ENCODE assay signal across 8 cellular contexts in the genomic region with DNA sequence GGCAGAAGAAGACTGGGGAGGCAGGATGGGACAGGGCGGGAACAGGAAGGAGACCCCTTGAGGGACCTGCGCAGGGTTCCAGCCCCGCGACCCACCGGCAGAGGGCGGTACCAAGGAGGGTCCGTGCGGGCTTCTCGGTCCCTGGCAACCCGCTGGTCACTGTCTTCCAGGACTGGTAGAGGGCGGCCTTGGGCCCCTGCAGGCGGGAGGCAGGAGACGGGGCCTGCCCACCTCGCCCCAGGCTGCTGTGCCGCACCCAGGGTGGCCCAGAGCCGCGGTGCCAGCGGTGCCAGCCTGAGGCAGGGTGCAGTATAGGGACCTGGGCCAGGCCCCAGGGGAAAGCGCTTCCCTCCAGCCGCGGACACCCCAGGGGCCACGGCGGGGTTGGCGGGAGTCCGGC. TPM values are rescaled to one million over a fixed set of nuclear protein-coding genes. Genes with fewer than 3 reads are reported as not detected.
DNase-seq lines count a peak whose midpoint lies in the region; ATAC-seq and TF ChIP-seq lines count a peak whose summit lies in the region.

No MANE protein-coding gene starts in this region.

- peak overlapping the region; percentile 90 for H4K8ac ChIP-seq in neuronal stem cell (ENCODE audit: low read depth, low read length)

- H3K14ac ChIP-seq in neuronal stem cell (ENCODE audit: low read length) = no peak overlapping the region

- no peaks in the 10 kb centered on the region for H3K9me3 Mint-ChIP-seq in GM23338

- H2AFZ ChIP-seq in GM23338 (peak overlapping the region; percentile 97), fibroblast of lung (ENCODE audit: low read length) (no peak overlapping the region), neuronal stem cell (ENCODE audit: low read length) (peak overlapping the region; percentile 24)

- no peak overlapping the region for H3K4me3 Mint-ChIP-seq in GM23338

- H3K18ac ChIP-seq in neuronal stem cell (ENCODE audit: low read length) = peak overlapping the region; percentile 84

- H3K23ac ChIP-seq in neuronal stem cell (ENCODE audit: low read depth, low read length, poor library complexity) = no peak overlapping the region

- H3K4ac ChIP-seq in neuronal stem cell (ENCODE audit: low read length) = no peak overlapping the region

- no peak overlapping the region for H4K91ac ChIP-seq in neuronal stem cell (ENCODE audit: low read depth, low read length, poor library complexity)

- H2AK5ac ChIP-seq in neuronal stem cell (ENCODE audit: low read depth, low read length) = no peak overlapping the region

- H3K4me1 Mint-ChIP-seq in GM23338 = peaks cover 2% of the 10 kb centered on the region; the same call in 1 of the 3 replicates

- no peaks in the 10 kb centered on the region for H3F3A ChIP-seq in GM23338 (replicated peaks; ENCODE audit: low read depth)

- DNase-seq in GM23338 (ENCODE audit: low spot score) = peak; percentile 87
- peak; percentile 39 for DNase-seq in activated T-cell treated with anti-CD3 and anti-CD28 coated beads for 4 hours
- peak; percentile 18 to 31 for DNase-seq in fibroblast of lung (ENCODE audit: low read depth in 2 of 2)
- DNase-seq in neuronal stem cell (ENCODE audit: low spot score) = peak; percentile 17
- peak; percentile 70 for DNase-seq in stomach
- DNase-seq in NCI-H1048 (lab: John Stamatoyannopoulos, UW) = no peak
- no peak for DNase-seq in NCI-H748 treated with DMSO at 0.1 percent for 48 hours (lab: John Stamatoyannopoulos, UW)
- no peak for DNase-seq in DMS153 treated with DMSO at 0.1 percent for 48 hours (lab: John Stamatoyannopoulos, UW; ENCODE audit: unreplicated experiment)

- H3K27me3 Mint-ChIP-seq in GM23338 (ENCODE audit: insufficient read depth, low read depth, poor library complexity) = no peaks in the 10 kb centered on the region

- TF ChIP-seq CTCF in GM23338 (conservative IDR thresholded peaks at IDR 0.05; ENCODE audit: low read depth in 2 of 2) (peak; percentile 69 to 88), fibroblast of lung (conservative IDR thresholded peaks at IDR 0.05 in 1 of 2, IDR thresholded peaks at IDR 0.05 in 1 of 2; ENCODE audit: low read depth in 1 of 2, low read length in 2 of 2) (peak; percentile 41 to 70), stomach (IDR thresholded peaks at IDR 0.05) (peak in 5 of 7 experiments; percentile 39 to 64 (median 59))

- 0 out of 2 replicates have a peak, but pooled peaks cover 3% of the 10 kb centered on the region for H3K4me1 ChIP-seq in GM23338 (ENCODE audit: insufficient read depth)
- H3K4me1 ChIP-seq in fibroblast of lung (ENCODE audit: control insufficient read depth, extremely low read depth, insufficient read depth, low read length) = no peaks in the 10 kb centered on the region
- H3K4me1 ChIP-seq in neuronal stem cell (ENCODE audit: control insufficient read depth in 2 of 2, insufficient read depth in 1 of 2, low read depth in 1 of 2, low read length in 2 of 2) = no peaks in the 10 kb centered on the region
- peaks cover 7 to 11% (median 10%) of the 10 kb centered on the region in 4 donors for H3K4me1 ChIP-seq in stomach

- no peak overlapping the region for H3K9ac ChIP-seq in fibroblast of lung (ENCODE audit: insufficient read depth, low read length)
- H3K9ac ChIP-seq in neuronal stem cell (ENCODE audit: low read depth, low read length, poor library complexity) = no peak overlapping the region

- H2BK5ac ChIP-seq in neuronal stem cell (ENCODE audit: low read length) = no peak overlapping the region

- H2BK15ac ChIP-seq in neuronal stem cell (ENCODE audit: low read length) = no peak overlapping the region

- H3K79me1 ChIP-seq in neuronal stem cell (ENCODE audit: low read depth, low read length) = no peaks in the 10 kb centered on the region

- H3K27me3 ChIP-seq in GM23338 (ENCODE audit: insufficient read depth) = no peaks in the 10 kb centered on the region
- H3K27me3 ChIP-seq in fibroblast of lung (ENCODE audit: control insufficient read depth, insufficient read depth, low read length) = peaks cover 2% of the 10 kb centered on the region
- H3K27me3 ChIP-seq in neuronal stem cell (ENCODE audit: control insufficient read depth in 3 of 3, insufficient read depth in 3 of 3, low read depth in 1 of 3, low read length in 3 of 3) = no peaks in the 10 kb centered on the region
- peaks cover 0 to 16% (median 4%) of the 10 kb centered on the region in 3 donors for H3K27me3 ChIP-seq in stomach

- no peak for TF ChIP-seq EP300 in stomach (IDR thresholded peaks at IDR 0.05)

- intact Hi-C loops in stomach (cut with DNase I; ENCODE audit: low total_unique reads) = no loop called here

- H2BK120ac ChIP-seq in neuronal stem cell (ENCODE audit: low read depth, low read length) = no peak overlapping the region

- WGBS in neuronal stem cell (ENCODE audit: extremely low coverage in 2 of 2, insufficient read length in 2 of 2, insufficient replicate concordance in 1 of 2), 2 donors = no CpG with 5 or more reads among the region's 25 CpGs
- 6 to 14% (median 9%) methylated on average over 16 to 25 of the region's 25 CpGs for WGBS in stomach, 5 donors

- H3K36me3 Mint-ChIP-seq in GM23338 (ENCODE audit: low read depth) = no peaks in the 10 kb centered on the region

- no peak overlapping the region for H2BK12ac ChIP-seq in neuronal stem cell (ENCODE audit: low read length)

- TF ChIP-seq POLR2A in stomach (IDR thresholded peaks at IDR 0.05) = no peak

- H3K79me2 ChIP-seq in GM23338 (replicated peaks; ENCODE audit: insufficient read depth) (no peaks in the 10 kb centered on the region), fibroblast of lung (ENCODE audit: control insufficient read depth, insufficient read depth, low read length) (no peaks in the 10 kb centered on the region)

- H3K27ac ChIP-seq in GM23338 (ENCODE audit: low read depth) = no peak overlapping the region
- no peak overlapping the region for H3K27ac ChIP-seq in fibroblast of lung (ENCODE audit: insufficient read depth, low read length)
- no peak overlapping the region for H3K27ac ChIP-seq in neuronal stem cell (replicated peaks; ENCODE audit: low read length)
- H3K27ac ChIP-seq in stomach = no peak overlapping the region

- no peaks in the 10 kb centered on the region for H3K9me2 ChIP-seq in GM23338 (ENCODE audit: insufficient read depth)

- H3K27ac Mint-ChIP-seq in GM23338 = no peak overlapping the region

- H3K4me2 ChIP-seq in GM23338 (peak overlapping the region; percentile 71), fibroblast of lung (ENCODE audit: extremely low read depth, insufficient read depth, low read length) (peak overlapping the region; percentile 51), neuronal stem cell (ENCODE audit: insufficient read depth, low read length, poor library complexity, severe bottlenecking) (peak overlapping the region; percentile 23)

- no peaks in the 10 kb centered on the region for H4K20me1 ChIP-seq in GM23338 (replicated peaks; ENCODE audit: insufficient read depth)
- H4K20me1 ChIP-seq in fibroblast of lung (ENCODE audit: control insufficient read depth, extremely low read depth, insufficient read depth, low read length) = no peaks in the 10 kb centered on the region

- no peaks in the 10 kb centered on the region for H3K9me3 ChIP-seq in fibroblast of lung (ENCODE audit: control insufficient read depth, insufficient read depth, low read depth, low read length)
- no peaks in the 10 kb centered on the region for H3K9me3 ChIP-seq in neuronal stem cell (replicated peaks in 1 of 2; ENCODE audit: control insufficient read depth in 2 of 2, insufficient read depth in 1 of 2, low read depth in 1 of 2, low read length in 2 of 2)
- no peaks in the 10 kb centered on the region for H3K9me3 ChIP-seq in stomach

- ATAC-seq in GM23338 = peak; percentile 100

- H3K36me3 ChIP-seq in GM23338 (ENCODE audit: insufficient read depth) (no peaks in the 10 kb centered on the region), fibroblast of lung (ENCODE audit: control insufficient read depth, insufficient read depth, low read length) (no peaks in the 10 kb centered on the region), neuronal stem cell (replicated peaks in 1 of 2; ENCODE audit: control insufficient read depth in 2 of 2, insufficient read depth in 2 of 2, low read length in 2 of 2) (no peaks in the 10 kb centered on the region), stomach (no peaks in the 10 kb centered on the region)

- H3K4me3 ChIP-seq in GM23338 (peak overlapping the region; percentile 49), fibroblast of lung (replicated peaks in 1 of 4; ENCODE audit: control extremely low read depth in 1 of 4, insufficient read depth in 1 of 4, low read depth in 3 of 4, low read length in 4 of 4) (peak overlapping the region in 1 of 4 experiments; percentile 28), neuronal stem cell (ENCODE audit: low read length in 2 of 2) (no peak overlapping the region), stomach (peak overlapping the region; percentile 30 to 40 (median 36))

TF ChIP-seq in GM23338, 12 proteins besides CTCF, POLR2A, EP300 and RAD21 (continues in another document):
- TF ChIP-seq NANOG (IDR thresholded peaks at IDR 0.05; ENCODE audit: borderline replicate concordance) (no peak), ZNF331 (CRISPR knock-in tag; IDR thresholded peaks at IDR 0.05; ENCODE audit: low read depth) (no peak), STAT1 (IDR thresholded peaks at IDR 0.05; ENCODE audit: unreplicated experiment) (no peak), JUNB (IDR thresholded peaks at IDR 0.05; ENCODE audit: unreplicated experiment) (no peak), ZNF114 (CRISPR knock-in tag; IDR thresholded peaks at IDR 0.05) (no peak), EZH2 (IDR thresholded peaks at IDR 0.05; ENCODE audit: low read depth, unreplicated experiment) (no peak)
- TF ChIP-seq, protein P1, sequence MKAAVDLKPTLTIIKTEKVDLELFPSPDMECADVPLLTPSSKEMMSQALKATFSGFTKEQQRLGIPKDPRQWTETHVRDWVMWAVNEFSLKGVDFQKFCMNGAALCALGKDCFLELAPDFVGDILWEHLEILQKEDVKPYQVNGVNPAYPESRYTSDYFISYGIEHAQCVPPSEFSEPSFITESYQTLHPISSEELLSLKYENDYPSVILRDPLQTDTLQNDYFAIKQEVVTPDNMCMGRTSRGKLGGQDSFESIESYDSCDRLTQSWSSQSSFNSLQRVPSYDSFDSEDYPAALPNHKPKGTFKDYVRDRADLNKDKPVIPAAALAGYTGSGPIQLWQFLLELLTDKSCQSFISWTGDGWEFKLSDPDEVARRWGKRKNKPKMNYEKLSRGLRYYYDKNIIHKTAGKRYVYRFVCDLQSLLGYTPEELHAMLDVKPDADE (IDR thresholded peaks at IDR 0.05) = no peak

RNA-seq across cellular contexts. Expression of a gene that starts 34.5 kb away (rescaled TPM):
- total RNA-seq in GM23338 (2014; rRNA removed; shearing (Covaris generic)) = not detected in 2 replicates
- polyA plus RNA-seq in GM23338 (2016; fragmentation: Nextera tagmentation; extraction: Ambion mirVana) (0.21 TPM in 1 of 2 replicates, not detected in the other), fibroblast of lung (not detected in 2 replicates), stomach (1 to 10 TPM in 2 of 3 donors, under 1 TPM in 1; 0.50 to 1.9 (median 1.4) TPM)
- total RNA-seq in fibroblast of lung (not detected in 2 replicates), stomach (10 to 100 TPM in 1 of 5 donors, not detected in 4; 12.7 TPM)
- polyA plus RNA-seq in fibroblast of lung (2012) = not detected in 2 replicates
- polyA minus RNA-seq in fibroblast of lung (ENCODE audit: low replicate concordance) = not detected in 2 replicates
- polyA plus RNA-seq in neuronal stem cell (2013, experiment 1 of 2) = 0.06 TPM
- not detected for polyA plus RNA-seq in neuronal stem cell (2013, experiment 2 of 2)

Comparison
In these comparisons a context has a peak if more than half of its experiments do, and no peak if none do; other contexts are left out.
1. DNase-seq: peak in GM23338 (single experiment), activated T-cell treated with anti-CD3 and anti-CD28 coated beads for 4 hours (single experiment), fibroblast of lung (2 of 2), neuronal stem cell (single experiment) and stomach (single experiment); none in NCI-H1048 (single experiment), NCI-H748 treated with DMSO at 0.1 percent for 48 hours (single experiment) and DMS153 treated with DMSO at 0.1 percent for 48 hours (single experiment).
2. H3K4me3 ChIP-seq: peak in GM23338 (single experiment) and stomach (4 of 4); none in neuronal stem cell (0 of 2).
3. Peak in every context shown above with its lines, with median percentiles within 50 percentile points of each other: H3K4me2 ChIP-seq and CTCF ChIP-seq.